ENCODE assay signal across 8 cellular contexts in the genomic region with DNA sequence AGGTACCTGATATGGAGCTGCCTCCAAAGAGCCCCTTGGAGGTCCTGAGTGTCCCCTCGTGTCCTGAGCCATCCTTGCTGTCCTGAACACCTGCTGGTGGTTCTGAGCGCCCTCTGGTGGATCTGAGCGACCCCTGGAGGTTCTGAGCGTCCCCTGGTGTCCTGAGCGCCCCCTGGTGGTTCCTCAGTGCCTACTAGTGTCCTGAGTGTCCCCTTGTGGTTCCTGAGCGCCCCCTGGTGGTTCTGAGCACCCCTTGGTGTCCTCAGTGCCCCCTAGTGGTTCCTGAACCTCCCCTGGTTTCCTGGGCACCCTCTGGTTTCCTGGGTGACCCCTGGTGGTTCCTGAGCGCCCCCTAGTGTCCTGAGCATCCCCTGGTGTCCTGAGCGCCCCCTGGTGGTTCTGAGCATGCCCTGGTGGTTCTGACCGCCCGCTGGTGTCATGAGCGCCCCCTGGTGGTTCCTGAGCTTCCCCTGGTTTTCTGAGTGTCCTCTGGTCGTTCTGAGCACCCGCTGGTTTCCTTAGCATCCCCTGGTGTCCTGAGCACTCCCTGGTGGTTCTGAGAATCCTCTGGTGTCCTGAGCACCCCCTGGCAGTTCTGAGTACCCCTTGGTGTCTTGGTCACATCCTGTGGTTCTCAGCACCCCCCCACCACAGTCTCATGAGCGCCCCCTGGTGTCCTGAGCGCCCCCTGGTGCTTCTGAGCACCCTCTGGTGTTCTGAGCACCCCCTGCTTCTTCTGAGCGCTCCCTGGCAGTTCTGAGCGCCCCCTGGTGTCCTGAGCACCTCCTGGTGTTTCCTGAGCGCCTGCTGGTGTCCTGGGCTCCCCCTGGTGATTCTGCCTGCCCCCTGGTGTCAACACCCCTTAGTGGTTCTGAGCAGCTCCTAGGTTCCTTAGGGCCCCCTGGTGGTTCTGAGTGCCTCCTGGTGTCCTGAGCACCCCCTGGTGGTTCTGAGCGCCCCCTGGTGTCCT.
DNase-seq lines count a peak whose midpoint lies in the region; ATAC-seq, FAIRE-seq and TF ChIP-seq lines count a peak whose summit lies in the region.
"Not testable (repeated sequence)": the region's sequence is repeated elsewhere in the genome, so short reads cannot be mapped to it uniquely, and the experiment has no call there.

No MANE protein-coding gene starts in this region.

- POLR2A ChIA-PET in naive thymus-derived CD4-positive, alpha-beta T cell (lab: Charles Lee): not testable (repeated sequence)

- TF ChIP-seq CTCF in bronchial epithelial cell (IDR thresholded peaks at IDR 0.05; ENCODE audit: insufficient read depth, low read length, severe bottlenecking): not testable (repeated sequence)

- H3K36me3 Mint-ChIP-seq in CD4-positive, CD25-positive, alpha-beta regulatory T cell; naive thymus-derived CD4-positive, alpha-beta T cell: not testable (repeated sequence)

- not testable (repeated sequence) for H3K4me1 Mint-ChIP-seq in CD4-positive, CD25-positive, alpha-beta regulatory T cell; naive thymus-derived CD4-positive, alpha-beta T cell

- H3K27ac ChIP-seq in CD4-positive, CD25-positive, alpha-beta regulatory T cell (ENCODE audit: insufficient read depth, low read length, poor library complexity, severe bottlenecking); naive thymus-derived CD4-positive, alpha-beta T cell (ENCODE audit: low read depth, low read length): not testable (repeated sequence)

- DNase-seq in CD4-positive, CD25-positive, alpha-beta regulatory T cell; bronchial epithelial cell (ENCODE audit: low read depth); naive thymus-derived CD4-positive, alpha-beta T cell: not testable (repeated sequence)

- CTCF ChIA-PET in naive thymus-derived CD4-positive, alpha-beta T cell (lab: Charles Lee): not testable (repeated sequence)

- H3K36me3 ChIP-seq in CD4-positive, CD25-positive, alpha-beta regulatory T cell (ENCODE audit: control insufficient read depth, insufficient read depth, low read length); bronchial epithelial cell (ENCODE audit: control insufficient read depth, insufficient read depth, low read length); naive thymus-derived CD4-positive, alpha-beta T cell (ENCODE audit: control insufficient read depth in 2 of 3, insufficient read depth in 3 of 3, low read length in 3 of 3): not testable (repeated sequence)

- intact Hi-C loops in naive thymus-derived CD4-positive, alpha-beta T cell (cut with micrococcal nuclease): not testable (repeated sequence)

- H3K27me3 ChIP-seq in CD4-positive, CD25-positive, alpha-beta regulatory T cell (ENCODE audit: control insufficient read depth, insufficient read depth, low read length); bronchial epithelial cell (ENCODE audit: control insufficient read depth, insufficient read depth, low read length); naive thymus-derived CD4-positive, alpha-beta T cell (ENCODE audit: control insufficient read depth in 2 of 2, insufficient read depth in 2 of 2, low read length in 2 of 2): not testable (repeated sequence)

- H3K4me3 Mint-ChIP-seq in CD4-positive, CD25-positive, alpha-beta regulatory T cell; naive thymus-derived CD4-positive, alpha-beta T cell: not testable (repeated sequence)

- ATAC-seq in CD4-positive, CD25-positive, alpha-beta regulatory T cell (ENCODE audit: low read depth in 2 of 2): peak; percentile 84 to 88
- ATAC-seq in GM18873 (IDR thresholded peaks at IDR 0.05; ENCODE audit: low FRiP score, unreplicated experiment): peak; percentile 69
- ATAC-seq in GM21367 (IDR thresholded peaks at IDR 0.05; ENCODE audit: unreplicated experiment): peak; percentile 70
- ATAC-seq in HG02678 (IDR thresholded peaks at IDR 0.05; ENCODE audit: unreplicated experiment): peak; percentile 68
- ATAC-seq in HG03097 (IDR thresholded peaks at IDR 0.05; ENCODE audit: low FRiP score, unreplicated experiment): peak; percentile 77
- peak; percentile 55 for ATAC-seq in HG03565 (IDR thresholded peaks at IDR 0.05; ENCODE audit: unreplicated experiment)
- ATAC-seq in naive thymus-derived CD4-positive, alpha-beta T cell: peak; percentile 94

- H3K9me3 Mint-ChIP-seq in CD4-positive, CD25-positive, alpha-beta regulatory T cell; naive thymus-derived CD4-positive, alpha-beta T cell: not testable (repeated sequence)

- H3K4me3 ChIP-seq in CD4-positive, CD25-positive, alpha-beta regulatory T cell (ENCODE audit: low read depth, low read length); bronchial epithelial cell (ENCODE audit: low read depth, low read length); naive thymus-derived CD4-positive, alpha-beta T cell (ENCODE audit: low read length): not testable (repeated sequence)

- H3K4me1 ChIP-seq in CD4-positive, CD25-positive, alpha-beta regulatory T cell (ENCODE audit: control insufficient read depth, insufficient read depth, low read length, poor library complexity, severe bottlenecking); naive thymus-derived CD4-positive, alpha-beta T cell (ENCODE audit: control insufficient read depth in 2 of 2, insufficient read depth in 2 of 2, low read length in 2 of 2): not testable (repeated sequence)

- not testable (repeated sequence) for H3K9me3 ChIP-seq in CD4-positive, CD25-positive, alpha-beta regulatory T cell (ENCODE audit: control insufficient read depth in 2 of 2, low read length in 2 of 2); naive thymus-derived CD4-positive, alpha-beta T cell (ENCODE audit: control insufficient read depth in 2 of 3, low read length in 3 of 3)

- FAIRE-seq in bronchial epithelial cell (lab: Jason Lieb, UNC): peak; percentile 82

- H3K27me3 Mint-ChIP-seq in CD4-positive, CD25-positive, alpha-beta regulatory T cell; naive thymus-derived CD4-positive, alpha-beta T cell: not testable (repeated sequence)

- not testable (repeated sequence) for H3K27ac Mint-ChIP-seq in CD4-positive, CD25-positive, alpha-beta regulatory T cell; naive thymus-derived CD4-positive, alpha-beta T cell
